Comparison of ENCODE assay signal across 25 cellular contexts in the genomic region with DNA sequence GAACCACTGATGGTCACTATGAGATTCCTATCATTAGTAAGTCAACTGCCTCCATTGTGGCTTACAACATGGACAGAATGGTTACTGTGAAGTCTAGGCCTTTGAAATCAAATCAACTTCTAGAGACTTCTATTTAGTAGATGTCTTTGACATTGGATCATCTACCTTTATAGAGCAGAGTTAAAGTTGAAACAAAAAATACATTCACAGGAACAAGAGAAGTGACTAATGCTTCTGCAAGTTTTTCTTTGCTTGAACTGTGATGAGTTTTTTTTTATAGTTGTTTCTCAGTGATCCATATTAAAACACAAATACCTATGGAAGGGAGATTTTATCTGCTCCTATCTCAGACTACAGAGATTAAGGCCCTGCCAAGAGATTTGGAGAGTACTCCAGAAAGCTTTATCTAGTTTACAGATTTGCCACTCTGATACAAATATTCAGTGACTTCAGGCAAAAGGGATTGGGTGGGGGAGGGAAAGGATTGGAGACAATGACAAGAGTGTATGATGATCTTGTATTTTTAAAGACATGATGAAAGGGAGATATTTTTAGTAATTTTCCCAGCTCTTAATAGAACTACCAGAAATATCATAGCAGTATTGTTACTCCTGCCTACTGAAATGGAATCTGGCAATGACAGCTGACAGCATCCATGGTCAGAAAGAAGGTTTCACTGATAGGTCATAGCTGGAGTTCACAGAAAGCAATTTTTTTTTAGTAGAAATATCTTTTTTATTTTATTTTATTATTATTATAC. TPM values are rescaled to one million over a fixed set of nuclear protein-coding genes. Genes with fewer than 3 reads are reported as not detected.
DNase-seq lines count a peak whose midpoint lies in the region; ATAC-seq and TF ChIP-seq lines count a peak whose summit lies in the region.
"Had no signal": no experiment of that assay in that cellular context is flagged by ENCODE, and none has a peak within 500 bp of the region (broad histone marks: within the 10 kb centered on the region; RNA-seq: fewer than 3 reads in every experiment).

No MANE protein-coding gene starts in this region.

- H3K27ac ChIP-seq in brain microvascular endothelial cell (no peak overlapping the region), mesendoderm (ENCODE audit: low read depth, low read length) (no peak overlapping the region), tibial artery (no peak overlapping the region), uterus (no peak overlapping the region)

- H3K27me3 ChIP-seq in brain microvascular endothelial cell (replicated peaks) (no peaks in the 10 kb centered on the region), mesendoderm (ENCODE audit: insufficient read depth, low read length, poor library complexity) (no peaks in the 10 kb centered on the region), tibial artery (no peaks in the 10 kb centered on the region), uterus (no peaks in the 10 kb centered on the region)

- no peak overlapping the region for H3K4me3 Mint-ChIP-seq in type B pancreatic cell
- H3K4me3 Mint-ChIP-seq: CD8-positive, alpha-beta T cell had no signal

- no peak overlapping the region for H3K4me2 ChIP-seq in mesendoderm (ENCODE audit: low read length)
- H3K4me2 ChIP-seq: SK-N-SH had no signal

- no peak overlapping the region for H2BK120ac ChIP-seq in mesendoderm (ENCODE audit: low read depth, low read length)

- no peak overlapping the region for H3K23ac ChIP-seq in mesendoderm (ENCODE audit: low read length)

- no peaks in the 10 kb centered on the region for H3K9me3 ChIP-seq in tibial artery
- H3K9me3 ChIP-seq in uterus, result no peaks in the 10 kb centered on the region
- H3K9me3 ChIP-seq: SK-N-SH had no signal

- H3K27ac Mint-ChIP-seq in type B pancreatic cell, result no peak overlapping the region
- H3K27ac Mint-ChIP-seq: CD8-positive, alpha-beta T cell had no signal

- intact Hi-C loops in tibial artery (cut with DNase I; ENCODE audit: low total_unique reads) (no loop called here), uterus (cut with DNase I; ENCODE audit: low total_unique reads) (no loop called here)

- H3K36me3 Mint-ChIP-seq in type B pancreatic cell, result no peaks in the 10 kb centered on the region

- no peaks in the 10 kb centered on the region for H3K9me3 Mint-ChIP-seq in type B pancreatic cell

- no peak overlapping the region for H3K56ac ChIP-seq in mesendoderm (ENCODE audit: low read length)

- H3K4ac ChIP-seq in mesendoderm (ENCODE audit: low read depth, low read length), result no peak overlapping the region

- H3K9ac ChIP-seq in mesendoderm (ENCODE audit: low read length), result no peak overlapping the region
- H3K9ac ChIP-seq: SK-N-SH had no signal

- no peak for TF ChIP-seq POLR2A in uterus (IDR thresholded peaks at IDR 0.05)

- H3K4me1 ChIP-seq in mesendoderm (ENCODE audit: control insufficient read depth, low read depth, low read length) (no peaks in the 10 kb centered on the region), tibial artery (no peaks in the 10 kb centered on the region), uterus (no peaks in the 10 kb centered on the region)

- H3K4me3 ChIP-seq in brain microvascular endothelial cell (ENCODE audit: low read depth, low read length) (no peak overlapping the region), mesendoderm (ENCODE audit: low read length) (no peak overlapping the region), tibial artery (no peak overlapping the region), uterus (no peak overlapping the region)
- H3K4me3 ChIP-seq: GM12878 had no signal

- H4K5ac ChIP-seq in mesendoderm (ENCODE audit: low read length), result no peak overlapping the region

- no peaks in the 10 kb centered on the region for H3K27me3 Mint-ChIP-seq in type B pancreatic cell

- no peak overlapping the region for H2BK5ac ChIP-seq in mesendoderm (ENCODE audit: low read length)

- DNase-seq in DMS79 treated with DMSO at 0.1 percent for 48 hours (lab: John Stamatoyannopoulos, UW), result peak; percentile 29
- no peak for DNase-seq in DMS79 (lab: John Stamatoyannopoulos, UW)
- peak; percentile 5 for DNase-seq in brain microvascular endothelial cell
- peak; percentile 22 for DNase-seq in mesendoderm
- no peak for DNase-seq in tibial artery
- DNase-seq in type B pancreatic cell (ENCODE audit: extremely low spot score, unreplicated experiment), result no peak
- no peak for DNase-seq in uterus
- DNase-seq: 8988T; C1 segment of cervical spinal cord; Calu3; CD8-positive, alpha-beta T cell; DMS153; H7; KBM-7; NCI-H1092 treated with DMSO at 0.1 percent for 48 hours; NCI-H1436 treated with DMSO at 0.1 percent for 48 hours; NCI-H2029; NCI-H2227 treated with DMSO at 0.1 percent for 48 hours; NCI-H510A; NCI-H748 treated with DMSO at 0.1 percent for 48 hours; SIG-M5; SK-N-SH had no signal

- H3K36me3 ChIP-seq in brain microvascular endothelial cell (replicated peaks) (no peaks in the 10 kb centered on the region), mesendoderm (ENCODE audit: control insufficient read depth, insufficient read depth, low read length) (no peaks in the 10 kb centered on the region), tibial artery (no peaks in the 10 kb centered on the region), uterus (no peaks in the 10 kb centered on the region)

- H3K18ac ChIP-seq in mesendoderm (ENCODE audit: low read length), result no peak overlapping the region

- in situ Hi-C loops in brain microvascular endothelial cell (cut with HindIII; ENCODE audit: low pct_ligation_motif_present, low sequenced_read_pairs), result no loop called here

- no peak overlapping the region for H4K8ac ChIP-seq in mesendoderm (ENCODE audit: low read depth, low read length)

- H3K79me2 ChIP-seq in mesendoderm (ENCODE audit: control insufficient read depth, insufficient read depth, low read length), result no peaks in the 10 kb centered on the region

- TF ChIP-seq CTCF in brain microvascular endothelial cell (IDR thresholded peaks at IDR 0.05; ENCODE audit: low read depth, low read length, missing control alignments) (no peak), tibial artery (IDR thresholded peaks at IDR 0.05) (no peak), type B pancreatic cell (conservative IDR thresholded peaks at IDR 0.05) (no peak), uterus (IDR thresholded peaks at IDR 0.05) (no peak)

- no peaks in the 10 kb centered on the region for H3K4me1 Mint-ChIP-seq in type B pancreatic cell (ENCODE audit: unreplicated experiment)

- ATAC-seq in GM18867 (IDR thresholded peaks at IDR 0.05; ENCODE audit: unreplicated experiment), result no peak
- ATAC-seq: CD8-positive, alpha-beta T cell; GM12878; HepG2 had no signal

- H3K79me1 ChIP-seq in mesendoderm (ENCODE audit: low read length), result no peaks in the 10 kb centered on the region

- H2AK5ac ChIP-seq in mesendoderm (ENCODE audit: low read length), result no peak overlapping the region

- no peak overlapping the region for H2BK15ac ChIP-seq in mesendoderm (replicated peaks; ENCODE audit: low read depth)

RNA-seq across cellular contexts. Expression of a gene that starts 16.0 kb away (rescaled TPM):
- polyA plus RNA-seq in mesendoderm (2013, experiment 1 of 2), result not detected
- not detected for polyA plus RNA-seq in mesendoderm (2013, experiment 2 of 2)
- total RNA-seq in type B pancreatic cell (ENCODE audit: low replicate concordance) (2.4 and 16.6 TPM in 2 replicates), uterus (under 1 TPM in 2 of 4 donors, not detected in 2; 0.26 to 0.61 TPM)
- total RNA-seq: CD8-positive, alpha-beta T cell; H7; HepG2 had no signal
- polyA plus RNA-seq: HepG2 had no signal

Comparison
In these comparisons a context has a peak if more than half of its experiments do, and no peak if none do; other contexts are left out.
1. DNase-seq: peak in DMS79 treated with DMSO at 0.1 percent for 48 hours (single experiment), brain microvascular endothelial cell (single experiment) and mesendoderm (single experiment); none in DMS79 (single experiment), tibial artery (0 of 2), type B pancreatic cell (single experiment) and uterus (0 of 2).